Comparison of ENCODE assay signal across 11 cellular contexts in the genomic region with DNA sequence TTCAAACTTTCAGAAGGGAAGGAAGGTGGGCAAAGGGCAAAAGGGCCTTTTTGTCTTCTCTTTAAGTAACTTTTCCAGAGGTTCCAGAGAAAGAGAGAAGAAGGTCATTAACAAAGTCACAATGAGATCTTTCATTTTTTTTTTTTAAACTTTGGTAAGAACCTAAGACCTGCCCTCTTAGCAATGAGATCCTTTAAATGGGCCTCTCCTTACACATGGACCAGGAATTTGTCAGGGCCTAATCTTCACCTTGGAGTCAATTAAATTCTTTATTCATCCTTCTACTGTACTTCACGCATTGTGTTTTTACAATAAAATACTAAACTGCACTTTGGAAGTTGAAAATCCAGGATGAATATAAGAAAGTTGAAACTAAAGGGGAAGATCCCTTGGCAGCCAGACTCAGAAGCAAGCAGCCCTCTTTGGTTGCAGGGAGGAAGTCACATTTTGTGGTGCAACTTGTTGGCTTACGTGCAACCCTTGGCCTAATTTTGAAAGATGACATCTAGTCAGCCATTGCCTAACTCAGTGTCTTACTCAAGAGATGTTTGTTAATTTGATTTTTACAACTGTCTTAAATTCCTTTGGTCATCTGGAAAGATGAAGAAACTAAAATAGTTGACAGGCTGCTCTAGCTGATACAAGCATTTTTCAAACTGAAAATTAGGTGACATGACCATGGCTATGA. TPM values are rescaled to one million over a fixed set of nuclear protein-coding genes. Genes with fewer than 3 reads are reported as not detected.
DNase-seq lines count a peak whose midpoint lies in the region; ATAC-seq, FAIRE-seq and TF ChIP-seq lines count a peak whose summit lies in the region.
"Had no signal": no experiment of that assay in that cellular context is flagged by ENCODE, and none has a peak within 500 bp of the region (broad histone marks: within the 10 kb centered on the region; RNA-seq: fewer than 3 reads in every experiment).

No MANE protein-coding gene starts in this region.

- no peak overlapping the region for H3K27ac ChIP-seq in pancreas

- no peaks in the 10 kb centered on the region for H3K27me3 ChIP-seq in pancreas

- no peak overlapping the region for H3K4me3 ChIP-seq in fibroblast of the aortic adventitia (ENCODE audit: low read depth, low read length)
- no peak overlapping the region for H3K4me3 ChIP-seq in pancreas

- DNase-seq in Ammon's horn (ENCODE audit: low spot score), result peak; percentile 60
- DNase-seq in NCI-H460 (ENCODE audit: extremely low read depth, low read depth), result peak; percentile 14
- peak; percentile 33 for DNase-seq in fibroblast of the aortic adventitia (ENCODE audit: low read depth)
- DNase-seq in pancreas, result peak in 1 of 6 donors; percentile 28
- no peak for DNase-seq in stimulated activated CD4-positive, alpha-beta T cell treated with anti-CD3 and anti-CD28 coated beads, Interleukin-4, amount 100 ng/mL, for 4 hours
- DNase-seq in dedifferentiated amniotic fluid mesenchymal stem cell (ENCODE audit: extremely low spot score), result no peak
- no peak for DNase-seq in activated naive CD4-positive, alpha-beta T cell treated with anti-CD3 and anti-CD28 coated beads, Interleukin-2, amount 50 U/mL, for 16 hours
- DNase-seq in activated CD4-positive, alpha-beta T cell treated with anti-CD3 and anti-CD28 coated beads, Interleukin-2, amount 50 U/mL, for 4 hours, result no peak
- DNase-seq: activated CD4-positive, alpha-beta T cell treated with anti-CD3 and anti-CD28 coated beads for 48 hours; NCI-H2081 treated with DMSO at 0.1 percent for 48 hours; stimulated activated CD8-positive, alpha-beta memory T cell treated with anti-CD3 and anti-CD28 coated beads, Interleukin-4, amount 100 ng/mL, for 48 hours had no signal

- no peaks in the 10 kb centered on the region for H3K36me3 ChIP-seq in pancreas

- ATAC-seq in pancreas, result peak in 3 of 4 donors; percentile 25 to 73 (median 62)

- TF ChIP-seq CTCF in fibroblast of the aortic adventitia (IDR thresholded peaks at IDR 0.05; ENCODE audit: insufficient read depth, low read length), result no peak
- TF ChIP-seq CTCF in pancreas (IDR thresholded peaks at IDR 0.05), result no peak

- WGBS in pancreas, 2 donors, result 48 to 89% methylated on average over 2 of the region's 2 CpGs

- H3K9me3 ChIP-seq in pancreas, result no peaks in the 10 kb centered on the region

- intact Hi-C loops in pancreas (cut with DNase I), result no loop called here

- FAIRE-seq in pancreas (lab: Jason Lieb, UNC), result no peak

- H3K4me1 ChIP-seq in pancreas, result no peaks in the 10 kb centered on the region

RNA-seq across cellular contexts. Expression of a gene that starts 11.9 kb away (rescaled TPM):
- 11.1 and 15.0 TPM in 2 replicates for total RNA-seq in NCI-H460 (2014; rRNA removed; shearing (Covaris generic))
- polyA plus RNA-seq in NCI-H460 (2014; cell fraction: nucleus; rRNA removed), result 4.9 and 8.2 TPM in 2 replicates
- 1.4 and 2.5 TPM in 2 replicates for total RNA-seq in fibroblast of the aortic adventitia (ENCODE audit: low replicate concordance)
- 1 to 10 TPM in 4 of 6 donors, under 1 TPM in 2; 0.85 to 2.3 (median 1.6) TPM for total RNA-seq in pancreas
- 1 to 10 TPM in 1 of 2 donors, under 1 TPM in 1; 0.49 to 1.5 TPM for polyA plus RNA-seq in pancreas

Comparison
In these comparisons a context has a peak if more than half of its experiments do, and no peak if none do; other contexts are left out.
1. DNase-seq: peak in Ammon's horn (single experiment), NCI-H460 (single experiment) and fibroblast of the aortic adventitia (single experiment); none in stimulated activated CD4-positive, alpha-beta T cell treated with anti-CD3 and anti-CD28 coated beads, Interleukin-4, amount 100 ng/mL, for 4 hours (0 of 2), dedifferentiated amniotic fluid mesenchymal stem cell (single experiment), activated naive CD4-positive, alpha-beta T cell treated with anti-CD3 and anti-CD28 coated beads, Interleukin-2, amount 50 U/mL, for 16 hours (single experiment) and activated CD4-positive, alpha-beta T cell treated with anti-CD3 and anti-CD28 coated beads, Interleukin-2, amount 50 U/mL, for 4 hours (0 of 2).